ENCODE assay signal across 1 cellular context in genomic region chr5:124748687-124749594, GRCh38.
TF ChIP-seq lines count a peak whose summit lies in the region.

No MANE protein-coding gene starts in this region.

TF ChIP-seq in SK-N-SH, 30 proteins besides CTCF, POLR2A, EP300 and RAD21 (continued from another document):
- TF ChIP-seq, protein P1, sequence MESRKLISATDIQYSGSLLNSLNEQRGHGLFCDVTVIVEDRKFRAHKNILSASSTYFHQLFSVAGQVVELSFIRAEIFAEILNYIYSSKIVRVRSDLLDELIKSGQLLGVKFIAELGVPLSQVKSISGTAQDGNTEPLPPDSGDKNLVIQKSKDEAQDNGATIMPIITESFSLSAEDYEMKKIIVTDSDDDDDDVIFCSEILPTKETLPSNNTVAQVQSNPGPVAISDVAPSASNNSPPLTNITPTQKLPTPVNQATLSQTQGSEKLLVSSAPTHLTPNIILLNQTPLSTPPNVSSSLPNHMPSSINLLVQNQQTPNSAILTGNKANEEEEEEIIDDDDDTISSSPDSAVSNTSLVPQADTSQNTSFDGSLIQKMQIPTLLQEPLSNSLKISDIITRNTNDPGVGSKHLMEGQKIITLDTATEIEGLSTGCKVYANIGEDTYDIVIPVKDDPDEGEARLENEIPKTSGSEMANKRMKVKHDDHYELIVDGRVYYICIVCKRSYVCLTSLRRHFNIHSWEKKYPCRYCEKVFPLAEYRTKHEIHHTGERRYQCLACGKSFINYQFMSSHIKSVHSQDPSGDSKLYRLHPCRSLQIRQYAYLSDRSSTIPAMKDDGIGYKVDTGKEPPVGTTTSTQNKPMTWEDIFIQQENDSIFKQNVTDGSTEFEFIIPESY (IDR thresholded peaks at IDR 0.05; ENCODE audit: borderline replicate concordance, low read depth): no peak
- TF ChIP-seq, protein P2, sequence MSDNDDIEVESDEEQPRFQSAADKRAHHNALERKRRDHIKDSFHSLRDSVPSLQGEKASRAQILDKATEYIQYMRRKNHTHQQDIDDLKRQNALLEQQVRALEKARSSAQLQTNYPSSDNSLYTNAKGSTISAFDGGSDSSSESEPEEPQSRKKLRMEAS (IDR thresholded peaks at IDR 0.05; ENCODE audit: low read depth): peak; percentile 36; the same call in 1 of the 2 replicates
- TF ChIP-seq MXI1 (IDR thresholded peaks at IDR 0.05; ENCODE audit: low read depth, low read length) (no peak; the same call in 1 of the 2 replicates), RCOR1 (IDR thresholded peaks at IDR 0.05; ENCODE audit: low read length) (0 out of 2 replicates have a peak, but pooled peaks have one; percentile 26), NFIC (IDR thresholded peaks at IDR 0.05; ENCODE audit: borderline replicate concordance) (no peak), TCF12 (IDR thresholded peaks at IDR 0.05) (no peak), YY1 (IDR thresholded peaks at IDR 0.05; ENCODE audit: low read depth) (no peak), TEAD4 (IDR thresholded peaks at IDR 0.05; ENCODE audit: borderline replicate concordance, insufficient read depth) (no peak), MEF2A (IDR thresholded peaks at IDR 0.05; ENCODE audit: borderline replicate concordance, low read depth) (no peak), CHD2 (IDR thresholded peaks at IDR 0.05; ENCODE audit: low read length, partially characterized antibody) (no peak), SMC3 (IDR thresholded peaks at IDR 0.05; ENCODE audit: low read depth, low read length) (peak; percentile 30; the same call in 1 of the 2 replicates), TAF1 (IDR thresholded peaks at IDR 0.05; ENCODE audit: borderline replicate concordance, low read depth, low read length) (peak; percentile 65), FOSL2 (IDR thresholded peaks at IDR 0.05; ENCODE audit: borderline replicate concordance, low read depth) (no peak), JUND (IDR thresholded peaks at IDR 0.05) (no peak)
TF ChIP-seq in SK-N-SH: peak in this region for 7.
